Comparison of ENCODE assay signal across 1 cellular context in the genomic region with DNA sequence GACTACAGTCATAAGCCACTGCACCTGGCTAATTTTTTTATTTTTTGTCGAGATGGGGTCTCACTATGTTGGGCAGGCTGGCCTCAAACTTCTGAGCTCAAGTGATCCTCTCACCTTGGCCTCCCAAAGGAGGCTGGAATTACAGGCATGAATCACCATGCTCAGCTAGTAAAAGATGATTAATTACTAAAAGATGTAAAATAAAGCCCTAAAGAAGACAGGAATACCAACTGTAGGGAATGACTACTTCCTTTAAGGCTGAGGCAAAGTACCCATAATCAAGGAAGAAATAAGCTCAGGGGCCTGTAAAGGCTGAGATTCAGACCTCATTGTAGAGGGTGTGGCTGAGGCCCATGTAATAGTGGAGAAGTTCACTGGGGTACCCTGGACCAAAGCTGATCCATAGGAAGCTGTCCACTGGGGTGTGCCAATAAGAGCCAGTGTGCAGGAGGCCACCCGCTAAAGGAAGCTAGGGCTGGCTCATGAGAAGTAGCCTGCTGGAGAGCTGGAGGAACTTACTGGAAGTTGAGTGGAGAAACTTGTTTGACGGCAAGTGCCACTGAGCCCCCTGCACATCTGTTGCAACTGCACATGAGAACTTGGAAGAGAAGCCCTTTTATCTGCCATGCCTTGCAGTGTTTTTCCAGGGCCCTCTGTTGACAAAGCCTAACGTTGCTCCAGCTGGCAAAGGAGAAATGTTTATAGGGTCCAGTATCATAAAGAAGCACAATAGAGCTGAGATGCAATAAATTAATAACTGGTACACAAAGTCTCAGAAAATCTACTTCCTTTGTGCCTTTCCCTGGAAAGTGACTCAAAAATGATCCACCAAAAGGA.
TF ChIP-seq lines count a peak whose summit lies in the region.

No MANE protein-coding gene starts in this region.

TF ChIP-seq in H1, 55 proteins besides CTCF, POLR2A, EP300 and RAD21:
- TF ChIP-seq BCL11A (IDR thresholded peaks at IDR 0.05; ENCODE audit: low read depth in 2 of 2, low read length in 2 of 2) (no peak), FOSL1 (IDR thresholded peaks at IDR 0.05; ENCODE audit: insufficient read depth, low read depth, low read length) (no peak), MAFK (IDR thresholded peaks at IDR 0.05; ENCODE audit: low read depth, low read length) (no peak), SIRT6 (IDR thresholded peaks at IDR 0.05; ENCODE audit: low read length) (no peak), ZNF274 (IDR thresholded peaks at IDR 0.05; ENCODE audit: borderline replicate concordance, extremely low read depth, low read length) (no peak), PHF8 (conservative IDR thresholded peaks at IDR 0.05; ENCODE audit: low read depth, low read length) (no peak), RNF2 (IDR thresholded peaks at IDR 0.05; ENCODE audit: borderline replicate concordance, low read depth, low read length, missing control alignments, poor library complexity, severe bottlenecking) (no peak), TCF12 (IDR thresholded peaks at IDR 0.05; ENCODE audit: low read depth, low read length) (no peak)
- TF ChIP-seq, protein P1, sequence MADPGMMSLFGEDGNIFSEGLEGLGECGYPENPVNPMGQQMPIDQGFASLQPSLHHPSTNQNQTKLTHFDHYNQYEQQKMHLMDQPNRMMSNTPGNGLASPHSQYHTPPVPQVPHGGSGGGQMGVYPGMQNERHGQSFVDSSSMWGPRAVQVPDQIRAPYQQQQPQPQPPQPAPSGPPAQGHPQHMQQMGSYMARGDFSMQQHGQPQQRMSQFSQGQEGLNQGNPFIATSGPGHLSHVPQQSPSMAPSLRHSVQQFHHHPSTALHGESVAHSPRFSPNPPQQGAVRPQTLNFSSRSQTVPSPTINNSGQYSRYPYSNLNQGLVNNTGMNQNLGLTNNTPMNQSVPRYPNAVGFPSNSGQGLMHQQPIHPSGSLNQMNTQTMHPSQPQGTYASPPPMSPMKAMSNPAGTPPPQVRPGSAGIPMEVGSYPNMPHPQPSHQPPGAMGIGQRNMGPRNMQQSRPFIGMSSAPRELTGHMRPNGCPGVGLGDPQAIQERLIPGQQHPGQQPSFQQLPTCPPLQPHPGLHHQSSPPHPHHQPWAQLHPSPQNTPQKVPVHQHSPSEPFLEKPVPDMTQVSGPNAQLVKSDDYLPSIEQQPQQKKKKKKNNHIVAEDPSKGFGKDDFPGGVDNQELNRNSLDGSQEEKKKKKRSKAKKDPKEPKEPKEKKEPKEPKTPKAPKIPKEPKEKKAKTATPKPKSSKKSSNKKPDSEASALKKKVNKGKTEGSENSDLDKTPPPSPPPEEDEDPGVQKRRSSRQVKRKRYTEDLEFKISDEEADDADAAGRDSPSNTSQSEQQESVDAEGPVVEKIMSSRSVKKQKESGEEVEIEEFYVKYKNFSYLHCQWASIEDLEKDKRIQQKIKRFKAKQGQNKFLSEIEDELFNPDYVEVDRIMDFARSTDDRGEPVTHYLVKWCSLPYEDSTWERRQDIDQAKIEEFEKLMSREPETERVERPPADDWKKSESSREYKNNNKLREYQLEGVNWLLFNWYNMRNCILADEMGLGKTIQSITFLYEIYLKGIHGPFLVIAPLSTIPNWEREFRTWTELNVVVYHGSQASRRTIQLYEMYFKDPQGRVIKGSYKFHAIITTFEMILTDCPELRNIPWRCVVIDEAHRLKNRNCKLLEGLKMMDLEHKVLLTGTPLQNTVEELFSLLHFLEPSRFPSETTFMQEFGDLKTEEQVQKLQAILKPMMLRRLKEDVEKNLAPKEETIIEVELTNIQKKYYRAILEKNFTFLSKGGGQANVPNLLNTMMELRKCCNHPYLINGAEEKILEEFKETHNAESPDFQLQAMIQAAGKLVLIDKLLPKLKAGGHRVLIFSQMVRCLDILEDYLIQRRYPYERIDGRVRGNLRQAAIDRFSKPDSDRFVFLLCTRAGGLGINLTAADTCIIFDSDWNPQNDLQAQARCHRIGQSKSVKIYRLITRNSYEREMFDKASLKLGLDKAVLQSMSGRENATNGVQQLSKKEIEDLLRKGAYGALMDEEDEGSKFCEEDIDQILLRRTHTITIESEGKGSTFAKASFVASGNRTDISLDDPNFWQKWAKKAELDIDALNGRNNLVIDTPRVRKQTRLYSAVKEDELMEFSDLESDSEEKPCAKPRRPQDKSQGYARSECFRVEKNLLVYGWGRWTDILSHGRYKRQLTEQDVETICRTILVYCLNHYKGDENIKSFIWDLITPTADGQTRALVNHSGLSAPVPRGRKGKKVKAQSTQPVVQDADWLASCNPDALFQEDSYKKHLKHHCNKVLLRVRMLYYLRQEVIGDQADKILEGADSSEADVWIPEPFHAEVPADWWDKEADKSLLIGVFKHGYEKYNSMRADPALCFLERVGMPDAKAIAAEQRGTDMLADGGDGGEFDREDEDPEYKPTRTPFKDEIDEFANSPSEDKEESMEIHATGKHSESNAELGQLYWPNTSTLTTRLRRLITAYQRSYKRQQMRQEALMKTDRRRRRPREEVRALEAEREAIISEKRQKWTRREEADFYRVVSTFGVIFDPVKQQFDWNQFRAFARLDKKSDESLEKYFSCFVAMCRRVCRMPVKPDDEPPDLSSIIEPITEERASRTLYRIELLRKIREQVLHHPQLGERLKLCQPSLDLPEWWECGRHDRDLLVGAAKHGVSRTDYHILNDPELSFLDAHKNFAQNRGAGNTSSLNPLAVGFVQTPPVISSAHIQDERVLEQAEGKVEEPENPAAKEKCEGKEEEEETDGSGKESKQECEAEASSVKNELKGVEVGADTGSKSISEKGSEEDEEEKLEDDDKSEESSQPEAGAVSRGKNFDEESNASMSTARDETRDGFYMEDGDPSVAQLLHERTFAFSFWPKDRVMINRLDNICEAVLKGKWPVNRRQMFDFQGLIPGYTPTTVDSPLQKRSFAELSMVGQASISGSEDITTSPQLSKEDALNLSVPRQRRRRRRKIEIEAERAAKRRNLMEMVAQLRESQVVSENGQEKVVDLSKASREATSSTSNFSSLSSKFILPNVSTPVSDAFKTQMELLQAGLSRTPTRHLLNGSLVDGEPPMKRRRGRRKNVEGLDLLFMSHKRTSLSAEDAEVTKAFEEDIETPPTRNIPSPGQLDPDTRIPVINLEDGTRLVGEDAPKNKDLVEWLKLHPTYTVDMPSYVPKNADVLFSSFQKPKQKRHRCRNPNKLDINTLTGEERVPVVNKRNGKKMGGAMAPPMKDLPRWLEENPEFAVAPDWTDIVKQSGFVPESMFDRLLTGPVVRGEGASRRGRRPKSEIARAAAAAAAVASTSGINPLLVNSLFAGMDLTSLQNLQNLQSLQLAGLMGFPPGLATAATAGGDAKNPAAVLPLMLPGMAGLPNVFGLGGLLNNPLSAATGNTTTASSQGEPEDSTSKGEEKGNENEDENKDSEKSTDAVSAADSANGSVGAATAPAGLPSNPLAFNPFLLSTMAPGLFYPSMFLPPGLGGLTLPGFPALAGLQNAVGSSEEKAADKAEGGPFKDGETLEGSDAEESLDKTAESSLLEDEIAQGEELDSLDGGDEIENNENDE (IDR thresholded peaks at IDR 0.05; ENCODE audit: insufficient replicate concordance, low read length) = no peak
- TF ChIP-seq, protein P2, sequence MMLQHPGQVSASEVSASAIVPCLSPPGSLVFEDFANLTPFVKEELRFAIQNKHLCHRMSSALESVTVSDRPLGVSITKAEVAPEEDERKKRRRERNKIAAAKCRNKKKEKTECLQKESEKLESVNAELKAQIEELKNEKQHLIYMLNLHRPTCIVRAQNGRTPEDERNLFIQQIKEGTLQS (IDR thresholded peaks at IDR 0.05; ENCODE audit: insufficient read depth, low read depth, low read length) = no peak
TF ChIP-seq in H1: peak in this region for 0.
